Comparison of ENCODE assay signal across 27 cellular contexts in the genomic region with DNA sequence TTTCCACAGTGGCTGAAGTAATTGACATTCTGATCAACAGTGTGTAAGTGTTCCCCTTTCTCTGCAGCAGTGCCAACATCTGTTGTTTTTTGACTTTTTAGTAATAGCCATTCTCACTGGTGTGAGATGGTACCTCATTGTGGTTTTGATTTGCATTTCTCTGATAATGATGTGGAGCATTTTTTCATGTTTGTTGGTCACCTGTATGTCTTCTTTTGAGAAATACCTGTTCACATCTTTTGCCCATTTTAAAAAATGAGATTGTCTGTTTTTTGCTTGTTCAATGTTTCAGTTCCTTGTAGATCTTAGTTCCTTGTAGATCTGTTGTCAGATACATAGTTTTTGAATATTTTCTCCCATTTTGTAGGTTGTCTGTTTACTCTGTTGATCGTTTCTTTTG.
"Had no signal": no experiment of that assay in that cellular context is flagged by ENCODE, and none has a peak within 500 bp of the region (broad histone marks: within the 10 kb centered on the region; RNA-seq: fewer than 3 reads in every experiment).

No MANE protein-coding gene starts in this region.

- H3K4me3 ChIP-seq: stomach, suprapubic skin, testis, thoracic aorta, thyroid gland, tibial artery, tibial nerve, transverse colon, upper lobe of left lung, upper lobe of right lung, uterus, vagina had no signal

- H3K4me1 ChIP-seq: testis, upper lobe of right lung, uterus had no signal

- ATAC-seq: stimulated activated effector memory CD8-positive, alpha-beta T cell treated with anti-CD3 and anti-CD28 coated beads, Interleukin-12 subunit alpha, Interleukin-12 subunit beta, amount 100 ng/mL, for 72 hours; stimulated activated memory B cell treated with anti-CD40 and anti-IgM and Interleukin-4, amounts not matched to agents 10 μg/mL and 1 μg/mL and 100 μg/mL, for 72 hours; stimulated activated naive B cell treated with anti-CD40 and anti-IgM and Interleukin-4, amounts not matched to agents 10 μg/mL and 1 μg/mL and 100 μg/mL, for 72 hours; stimulated activated naive CD8-positive, alpha-beta T cell treated with anti-CD3 and anti-CD28 coated beads, Interleukin-15, amount 100 ng/mL, for 72 hours; stimulated activated naive CD8-positive, alpha-beta T cell treated with anti-CD3 and anti-CD28 coated beads, Interleukin-15, Interleukin-2, amounts not matched to agents 100 U/mL and 50 U/mL, for 24 hours; upper lobe of right lung had no signal

- FAIRE-seq: urothelium cell line had no signal

- H3K27ac ChIP-seq: suprapubic skin, testis, thoracic aorta, thyroid gland, tibial artery, transverse colon, upper lobe of left lung, upper lobe of right lung, uterus, vagina had no signal

- DNase-seq: stimulated activated CD4-positive, alpha-beta T cell treated with anti-CD3 and anti-CD28 coated beads, Interleukin-2, amount 100 ng/mL, for 48 hours; stimulated activated CD4-positive, alpha-beta T cell treated with anti-CD3 and anti-CD28 coated beads, Interleukin-4, amount 100 ng/mL, for 1 hour; stimulated activated CD4-positive, alpha-beta T cell treated with anti-CD3 and anti-CD28 coated beads, Interleukin-4, amount 100 ng/mL, for 24 hours; stimulated activated CD4-positive, alpha-beta T cell treated with anti-CD3 and anti-CD28 coated beads, Interleukin-4, amount 100 ng/mL, for 4 hours; stimulated activated CD8-positive, alpha-beta memory T cell treated with anti-CD3 and anti-CD28 coated beads, Interleukin-4, amount 100 ng/mL, for 48 hours; stimulated activated naive B cell treated with anti-CD40 and anti-IgM and Interleukin-4, amounts not matched to agents 10 μg/mL and 1 μg/mL and 100 μg/mL, for 72 hours; stimulated activated naive CD4-positive, alpha-beta T cell; stimulated activated naive CD4-positive, alpha-beta T cell treated with Interleukin-2 at 50 U/mL for 16 hours; stimulated activated naive CD8-positive, alpha-beta T cell treated with anti-CD3 and anti-CD28 coated beads, Interleukin-15, amount 100 ng/mL, for 72 hours; stimulated activated naive CD8-positive, alpha-beta T cell treated with anti-CD3 and anti-CD28 coated beads, Interleukin-15, Interleukin-2, amounts not matched to agents 100 U/mL and 50 U/mL, for 24 hours; stomach; substantia nigra; testis; thyroid gland; tibial artery; transverse colon; trophoblast cell; upper lobe of left lung; upper lobe of right lung; uterus had no signal

- H3K27me3 ChIP-seq: testis, thyroid gland, tibial artery, uterus, vagina had no signal

- H3K36me3 ChIP-seq: stomach, suprapubic skin, thoracic aorta, thyroid gland, tibial artery, tibial nerve, transverse colon, upper lobe of left lung, upper lobe of right lung, uterus, vagina had no signal

- H3K9me3 ChIP-seq: stomach, suprapubic skin, testis, thoracic aorta, thyroid gland, tibial artery, transverse colon, upper lobe of left lung, upper lobe of right lung, uterus, vagina had no signal
